In genomic region chr12:83114042-83114441, GRCh38 we compare ENCODE assay signal across 21 cellular contexts.
DNase-seq lines count a peak whose midpoint lies in the region; ATAC-seq and TF ChIP-seq lines count a peak whose summit lies in the region.
"Had no signal": no experiment of that assay in that cellular context is flagged by ENCODE, and none has a peak within 500 bp of the region (broad histone marks: within the 10 kb centered on the region; RNA-seq: fewer than 3 reads in every experiment).

No MANE protein-coding gene starts in this region.

- H3K4me3 Mint-ChIP-seq in osteocyte (ENCODE audit: unreplicated experiment) = no peak overlapping the region
- H3K4me3 Mint-ChIP-seq: B cell; CD4-positive, alpha-beta T cell; HFFc6 had no signal

- no peaks in the 10 kb centered on the region for H3K9me3 ChIP-seq in SJCRH30 (replicated peaks)

- H3K9me3 Mint-ChIP-seq in osteocyte (ENCODE audit: unreplicated experiment) = peaks cover 6% of the 10 kb centered on the region

- CTCF ChIA-PET in HEK293T (lab: Yijun Ruan, JAX) = no interaction called here

- no peaks in the 10 kb centered on the region for H3K36me3 ChIP-seq in SJCRH30
- H3K36me3 ChIP-seq: SJSA1 had no signal

- ATAC-seq in left colon (peak; percentile 64), GM21576 (IDR thresholded peaks at IDR 0.05; ENCODE audit: unreplicated experiment) (no peak)

- H3K27ac Mint-ChIP-seq in osteocyte (ENCODE audit: unreplicated experiment) = peak overlapping the region; percentile 55
- H3K27ac Mint-ChIP-seq: B cell; CD4-positive, alpha-beta T cell; HFFc6 had no signal

- peaks cover 6% of the 10 kb centered on the region for H3K4me1 Mint-ChIP-seq in osteocyte (ENCODE audit: unreplicated experiment)
- H3K4me1 Mint-ChIP-seq: B cell had no signal

- H3K4me3 ChIP-seq in SJCRH30 = no peak overlapping the region
- H3K4me3 ChIP-seq: SJSA1 had no signal

- TF ChIP-seq CTCF in osteocyte (IDR thresholded peaks at IDR 0.05) = no peak
- TF ChIP-seq CTCF in GM13976 (IDR thresholded peaks at IDR 0.05; ENCODE audit: borderline replicate concordance, control extremely low read depth, extremely low read depth, insufficient read depth, missing control alignments) = no peak

- peaks cover 13% of the 10 kb centered on the region for H3K4me1 ChIP-seq in SJCRH30
- H3K4me1 ChIP-seq: SJSA1 had no signal

- H3K36me3 Mint-ChIP-seq in osteocyte (ENCODE audit: unreplicated experiment) = peaks cover 3% of the 10 kb centered on the region

- H3K27ac ChIP-seq in SJCRH30 = no peak overlapping the region; the same call in 1 of the 2 replicates
- H3K27ac ChIP-seq: HL-60, SJSA1 had no signal

- in situ Hi-C loops in GM13976 (cut with MboI; ENCODE audit: low sequenced_read_pairs, unreplicated experiment) = no loop called here

- no peaks in the 10 kb centered on the region for H3K27me3 Mint-ChIP-seq in osteocyte (ENCODE audit: unreplicated experiment)
- H3K27me3 Mint-ChIP-seq: B cell; CD4-positive, alpha-beta T cell had no signal

- H3K27me3 ChIP-seq in SJCRH30 = no peaks in the 10 kb centered on the region
- H3K27me3 ChIP-seq: SJSA1 had no signal

- POLR2A ChIA-PET in HEK293T (lab: Yijun Ruan, JAX) = no interaction called here

- intact Hi-C loops in left colon (cut with DNase I, micrococcal nuclease) = no loop called here

- no peak for DNase-seq in HEK293T (ENCODE audit: extremely low spot score)
- peak; percentile 28 to 68 for DNase-seq in SJCRH30
- DNase-seq in left colon = no peak
- DNase-seq in osteocyte (ENCODE audit: extremely low spot score, unreplicated experiment) = no peak
- no peak for DNase-seq in GM13976 (ENCODE audit: low spot score)
- no peak for DNase-seq in NCI-H446 (lab: John Stamatoyannopoulos, UW)
- no peak for DNase-seq in activated gamma-delta T cell treated with Interleukin-2 at 50 U/mL for 16 hours
- DNase-seq: CD4-positive, alpha-beta T cell; DND-41; GDM1; HFFc6; KG1; NCI-H1092 treated with DMSO at 0.1 percent for 48 hours; NCI-H1694; NCI-H2107; NCI-H510A; RPMI8226 had no signal

TF ChIP-seq in HEK293T, 16 proteins besides CTCF, POLR2A, EP300 and RAD21:
- TF ChIP-seq ZNF384 (IDR thresholded peaks at IDR 0.05) (peak; percentile 40; the same call in 1 of the 2 replicates), FOXK2 (IDR thresholded peaks at IDR 0.05) (no peak)
TF ChIP-seq in HEK293T: peak in this region for 1.

Comparison
In these comparisons a context has a peak if more than half of its experiments do, and no peak if none do; other contexts are left out.
1. DNase-seq: peak in SJCRH30 (2 of 2); none in HEK293T (single experiment), left colon (0 of 2), osteocyte (single experiment), GM13976 (single experiment), NCI-H446 (0 of 2) and activated gamma-delta T cell treated with Interleukin-2 at 50 U/mL for 16 hours (single experiment).